ENCODE assay signal across 1 cellular context in genomic region chr3:98556164-98557130, GRCh38.
TF ChIP-seq lines count a peak whose summit lies in the region.

No MANE protein-coding gene starts in this region.

TF ChIP-seq in GM12878, 131 proteins besides CTCF, POLR2A, EP300 and RAD21 (continues in another document):
- no peak for TF ChIP-seq RBBP5 (conservative IDR thresholded peaks at IDR 0.05)
- peak; percentile 100 for TF ChIP-seq FOXM1 (IDR thresholded peaks at IDR 0.05; ENCODE audit: low read depth, low read length)
- peak in 1 of 2 experiments; percentile 76; a peak in 2 of 4 replicates for TF ChIP-seq SRF (IDR thresholded peaks at IDR 0.05; ENCODE audit: low read depth in 2 of 2, low read length in 2 of 2)
- peak; percentile 86 for TF ChIP-seq CUX1 (IDR thresholded peaks at IDR 0.05; ENCODE audit: insufficient replicate concordance, low read depth, low read length)
- TF ChIP-seq TCF3 (IDR thresholded peaks at IDR 0.05; ENCODE audit: borderline replicate concordance, insufficient read depth, low read depth, low read length), result peak; percentile 98; the same call in 1 of the 2 replicates
- TF ChIP-seq SREBF1 (IDR thresholded peaks at IDR 0.05; ENCODE audit: low read length), result no peak
- TF ChIP-seq TCF12 (IDR thresholded peaks at IDR 0.05; ENCODE audit: low read depth, low read length), result peak; percentile 97
- TF ChIP-seq CHD4 (IDR thresholded peaks at IDR 0.05), result no peak
- no peak for TF ChIP-seq ATF3 (IDR thresholded peaks at IDR 0.05; ENCODE audit: borderline replicate concordance, extremely low read depth, low read depth, low read length)
- peak; percentile 97 for TF ChIP-seq RUNX3 (IDR thresholded peaks at IDR 0.05; ENCODE audit: low read length)
- TF ChIP-seq HDAC6 (IDR thresholded peaks at IDR 0.05; ENCODE audit: unreplicated experiment), result peak; percentile 2
- TF ChIP-seq GATAD2B (conservative IDR thresholded peaks at IDR 0.05; ENCODE audit: low read depth), result 0 out of 2 replicates have a peak, but pooled peaks have one; percentile 31
- TF ChIP-seq CEBPZ (IDR thresholded peaks at IDR 0.05; ENCODE audit: low read depth, low read length), result no peak
- peak; percentile 67 for TF ChIP-seq SMAD5 (IDR thresholded peaks at IDR 0.05; ENCODE audit: low read depth)
- no peak for TF ChIP-seq RAD51 (IDR thresholded peaks at IDR 0.05)
- no peak; the same call in none of the 2 replicates for TF ChIP-seq MTA3 (IDR thresholded peaks at IDR 0.05; ENCODE audit: borderline replicate concordance, low read length)
- no peak for TF ChIP-seq SREBF2 (IDR thresholded peaks at IDR 0.05; ENCODE audit: low read length)
- TF ChIP-seq E4F1 (IDR thresholded peaks at IDR 0.05; ENCODE audit: borderline replicate concordance, partially characterized antibody), result no peak
- peak; percentile 94 for TF ChIP-seq YY1 (IDR thresholded peaks at IDR 0.05; ENCODE audit: low read depth, low read length)
- no peak for TF ChIP-seq SMARCA5 (IDR thresholded peaks at IDR 0.05)
- TF ChIP-seq ZNF622 (IDR thresholded peaks at IDR 0.05), result no peak
- TF ChIP-seq ZBTB11 (CRISPR knock-in tag; IDR thresholded peaks at IDR 0.05), result peak; percentile 4; the same call in 1 of the 2 replicates
- no peak for TF ChIP-seq SUZ12 (IDR thresholded peaks at IDR 0.05; ENCODE audit: unreplicated experiment)
- peak; percentile 73 for TF ChIP-seq ZNF24 (IDR thresholded peaks at IDR 0.05)
- TF ChIP-seq NBN (IDR thresholded peaks at IDR 0.05), result peak; percentile 7; the same call in 1 of the 2 replicates
- no peak for TF ChIP-seq STAT1 (conservative IDR thresholded peaks at IDR 0.05)
- no peak; the same call in 1 of the 2 replicates for TF ChIP-seq POLR2AphosphoS2 (IDR thresholded peaks at IDR 0.05; ENCODE audit: low read depth, low read length)
- TF ChIP-seq HCFC1 (IDR thresholded peaks at IDR 0.05; ENCODE audit: low read length), result no peak
- peak; percentile 100 for TF ChIP-seq NFIC (IDR thresholded peaks at IDR 0.05; ENCODE audit: low read depth, low read length)
- TF ChIP-seq TBL1XR1 (IDR thresholded peaks at IDR 0.05; ENCODE audit: low read depth, low read length), result peak; percentile 85
- peak; percentile 59 for TF ChIP-seq RELB (IDR thresholded peaks at IDR 0.05; ENCODE audit: low read depth)
- no peak for TF ChIP-seq MYC (IDR thresholded peaks at IDR 0.05; ENCODE audit: insufficient read depth, insufficient read length, insufficient replicate concordance, low read length, severe bottlenecking)
- TF ChIP-seq KDM1A (IDR thresholded peaks at IDR 0.05; ENCODE audit: borderline replicate concordance), result no peak
- peak; percentile 89 for TF ChIP-seq TAF1 (IDR thresholded peaks at IDR 0.05; ENCODE audit: borderline replicate concordance, low read depth, low read length)
- peak in 1 of 2 experiments; percentile 90; a peak in 2 of 4 replicates for TF ChIP-seq CEBPB (IDR thresholded peaks at IDR 0.05; ENCODE audit: borderline replicate concordance in 1 of 2, low read depth in 2 of 2, low read length in 2 of 2)
- peak; percentile 98 for TF ChIP-seq POU2F2 (IDR thresholded peaks at IDR 0.05; ENCODE audit: borderline replicate concordance, low read depth, low read length)
- no peak for TF ChIP-seq IRF3 (IDR thresholded peaks at IDR 0.05)
- no peak for TF ChIP-seq LARP7 (IDR thresholded peaks at IDR 0.05)
- TF ChIP-seq PML (IDR thresholded peaks at IDR 0.05; ENCODE audit: low read length), result peak; percentile 92; the same call in 1 of the 2 replicates
- TF ChIP-seq SMAD1 (IDR thresholded peaks at IDR 0.05; ENCODE audit: low read depth, partially characterized antibody), result peak; percentile 87
- peak; percentile 100 for TF ChIP-seq BCL11A (IDR thresholded peaks at IDR 0.05; ENCODE audit: low read depth, low read length)
